17 cellular contexts compared by ENCODE assay signal in the genomic region with DNA sequence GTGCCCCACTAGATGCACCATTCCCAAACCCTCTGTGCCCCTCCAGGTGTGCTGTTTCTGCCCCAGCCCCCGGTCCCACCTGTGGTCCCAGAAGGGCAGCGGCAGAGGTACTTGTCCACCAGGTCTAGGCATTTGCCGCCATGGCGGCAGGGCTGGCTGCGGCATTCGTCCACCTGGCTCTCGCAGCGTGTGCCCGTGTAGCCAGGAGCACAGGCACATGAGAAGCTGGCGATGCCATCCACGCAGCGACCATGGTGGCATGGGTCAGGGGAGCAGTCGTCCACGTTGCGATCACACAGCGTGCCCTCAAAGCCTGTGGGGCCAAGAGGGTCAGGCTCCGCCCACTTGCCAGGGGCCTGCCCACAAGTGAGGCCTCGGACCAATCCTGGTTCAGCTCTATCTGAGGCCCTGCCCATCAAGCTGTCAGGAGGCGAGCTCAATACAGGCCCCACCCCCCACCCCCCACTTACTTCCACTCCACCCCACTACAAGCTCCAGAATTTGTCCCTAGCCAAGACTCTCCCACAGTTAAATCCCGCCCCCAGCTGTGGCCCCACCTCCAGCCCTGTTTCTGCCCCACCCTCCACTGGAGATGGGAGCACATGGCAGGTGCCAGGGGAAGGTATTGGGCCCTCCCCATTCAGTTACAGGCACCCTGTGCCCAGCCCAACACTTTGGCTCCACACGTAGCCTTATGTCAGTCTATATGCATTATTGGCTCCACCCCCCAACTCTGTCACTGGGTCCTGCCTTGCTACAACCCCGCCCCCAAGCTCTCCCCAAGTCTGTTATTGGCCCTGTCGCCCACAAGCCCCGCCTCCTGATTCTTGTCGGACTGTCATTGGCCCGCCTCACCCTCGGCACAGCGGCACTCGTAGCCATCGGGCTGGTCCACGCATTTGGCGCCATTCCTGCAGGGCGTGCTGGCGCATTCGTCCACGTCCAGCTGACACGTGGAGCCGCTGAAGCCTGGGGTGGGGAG. TPM values are rescaled to one million over a fixed set of nuclear protein-coding genes. Genes with fewer than 3 reads are reported as not detected.
DNase-seq lines count a peak whose midpoint lies in the region; ATAC-seq lines count a peak whose summit lies in the region.
"Had no signal": no experiment of that assay in that cellular context is flagged by ENCODE, and none has a peak within 500 bp of the region (broad histone marks: within the 10 kb centered on the region; RNA-seq: fewer than 3 reads in every experiment).

No MANE protein-coding gene starts in this region.

- no peak overlapping the region for H3K4me3 ChIP-seq in H7 (ENCODE audit: insufficient read depth, low read depth, low read length)
- H3K4me3 ChIP-seq: neural progenitor cell, sigmoid colon, SJSA1 had no signal

- H3K4me3 Mint-ChIP-seq in activated T-cell treated with anti-CD3 and anti-CD28 coated beads, Interleukin-2, amount 50 U/mL, for 4 hours: no peak overlapping the region
- H3K4me3 Mint-ChIP-seq: activated naive CD8-positive, alpha-beta T cell; neural progenitor cell; stimulated activated memory B cell treated with anti-CD40 and anti-IgM and Interleukin-4, amounts not matched to agents 10 μg/mL and 1 μg/mL and 100 μg/mL, for 72 hours had no signal

- ATAC-seq in activated T-cell treated with anti-CD3 and anti-CD28 coated beads, Interleukin-2, amount 50 U/mL, for 4 hours: peak; percentile 58 to 59
- no peak for ATAC-seq in HG02610 (IDR thresholded peaks at IDR 0.05; ENCODE audit: unreplicated experiment)
- ATAC-seq: stimulated activated memory B cell treated with anti-CD40 and anti-IgM and Interleukin-4, amounts not matched to agents 10 μg/mL and 1 μg/mL and 100 μg/mL, for 72 hours had no signal

- no peaks in the 10 kb centered on the region for H3K9me3 Mint-ChIP-seq in activated T-cell treated with anti-CD3 and anti-CD28 coated beads, Interleukin-2, amount 50 U/mL, for 4 hours
- H3K9me3 Mint-ChIP-seq: neural progenitor cell had no signal

- no peaks in the 10 kb centered on the region for H3K36me3 Mint-ChIP-seq in activated T-cell treated with anti-CD3 and anti-CD28 coated beads, Interleukin-2, amount 50 U/mL, for 4 hours (ENCODE audit: insufficient read depth)
- H3K36me3 Mint-ChIP-seq: activated naive CD8-positive, alpha-beta T cell; stimulated activated memory B cell treated with anti-CD40 and anti-IgM and Interleukin-4, amounts not matched to agents 10 μg/mL and 1 μg/mL and 100 μg/mL, for 72 hours had no signal

- H3K27me3 ChIP-seq in H7 (ENCODE audit: control insufficient read depth, insufficient read depth, low read length): no peaks in the 10 kb centered on the region
- H3K27me3 ChIP-seq: neural progenitor cell, SJSA1 had no signal

- DNase-seq in activated T-cell treated with anti-CD3 and anti-CD28 coated beads, Interleukin-2, amount 50 U/mL, for 4 hours: no peak
- DNase-seq in activated T-cell treated with anti-CD3 and anti-CD28 coated beads, Interleukin-2, amount 50 U/mL, for 1 hour: no peak
- DNase-seq in H7: peak; percentile 86
- peak; percentile 56 for DNase-seq in SW480 (ENCODE audit: low spot score)
- peak; percentile 6 for DNase-seq in myocyte (ENCODE audit: low read depth)
- no peak for DNase-seq in ecto neural progenitor cell (ENCODE audit: low spot score)
- DNase-seq in activated gamma-delta T cell (lab: John Stamatoyannopoulos, UW): no peak
- DNase-seq: Calu3, NCI-H1048, sigmoid colon, trophoblast cell had no signal

- H3K36me3 ChIP-seq in H7 (replicated peaks; ENCODE audit: control insufficient read depth, insufficient read depth, low read length): peaks cover 24% of the 10 kb centered on the region
- H3K36me3 ChIP-seq: neural progenitor cell, sigmoid colon had no signal

- H3K4me1 Mint-ChIP-seq in activated T-cell treated with anti-CD3 and anti-CD28 coated beads, Interleukin-2, amount 50 U/mL, for 4 hours (ENCODE audit: low read depth): no peaks in the 10 kb centered on the region

- H3K27me3 Mint-ChIP-seq in activated T-cell treated with anti-CD3 and anti-CD28 coated beads, Interleukin-2, amount 50 U/mL, for 4 hours (ENCODE audit: low read depth): peaks cover 14% of the 10 kb centered on the region

RNA-seq across cellular contexts. Expression of gene NOTCH3, which starts 13.5 kb away (rescaled TPM):
- total RNA-seq in activated T-cell treated with anti-CD3 and anti-CD28 coated beads, Interleukin-2, amount 50 U/mL, for 4 hours: under 1 TPM; 0.16 to 0.27 (median 0.18) TPM
- 47.0 and 52.1 TPM in 2 replicates for total RNA-seq in H7 (2014; rRNA removed; shearing (Covaris generic))
- 76.1 and 159 TPM in 2 replicates for total RNA-seq in myocyte
- 29.4 TPM for polyA plus RNA-seq in myocyte (2012)

RNA-seq across cellular contexts. Expression of gene EPHX3, which starts 44.9 kb away (rescaled TPM):
- under 1 TPM in 1 of 3 donors, not detected in 2; 0.29 TPM for total RNA-seq in activated T-cell treated with anti-CD3 and anti-CD28 coated beads, Interleukin-2, amount 50 U/mL, for 4 hours
- 5.4 and 6.2 TPM in 2 replicates for total RNA-seq in H7 (2014; rRNA removed; shearing (Covaris generic))
- 0.16 TPM in 1 of 2 replicates, not detected in the other for total RNA-seq in myocyte
- polyA plus RNA-seq in myocyte (2012): 0.14 TPM
- total RNA-seq: lung microvascular endothelial cell, sigmoid colon had no signal

Comparison
In these comparisons a context has a peak if more than half of its experiments do, and no peak if none do; other contexts are left out.
1. DNase-seq: peak in H7 (single experiment), SW480 (single experiment) and myocyte (single experiment); none in activated T-cell treated with anti-CD3 and anti-CD28 coated beads, Interleukin-2, amount 50 U/mL, for 4 hours (single experiment), activated T-cell treated with anti-CD3 and anti-CD28 coated beads, Interleukin-2, amount 50 U/mL, for 1 hour (single experiment), ecto neural progenitor cell (single experiment) and activated gamma-delta T cell (single experiment).
2. RNA of gene NOTCH3, which starts 13.5 kb away (total RNA-seq): 76.1 to 159 TPM in myocyte and 47.0 to 52.1 TPM in H7; 0.16 to 0.27 TPM in activated T-cell treated with anti-CD3 and anti-CD28 coated beads, Interleukin-2, amount 50 U/mL, for 4 hours; every median in the first group is over 10 times any median in the second.